ENCODE assay signal across 8 cellular contexts in genomic region chr9:126690431-126691051, GRCh38.
A peak's percentile ranks its signal among the peaks of the same experiment; 100 is the strongest.
DNase-seq lines count a peak whose midpoint lies in the region; ATAC-seq and TF ChIP-seq lines count a peak whose summit lies in the region.

No MANE protein-coding gene starts in this region.

- H3K4me2 ChIP-seq in trophoblast cell (ENCODE audit: low read length) = no peak overlapping the region

- H2BK12ac ChIP-seq in trophoblast cell (ENCODE audit: low read length) = no peak overlapping the region

- WGBS in esophagus muscularis mucosa = 86% methylated on average over 14 of the region's 25 CpGs
- no CpG with 5 or more reads among the region's 25 CpGs for WGBS in trophoblast cell (ENCODE audit: extremely low coverage, insufficient coverage, insufficient read length)

- H4K12ac ChIP-seq in trophoblast cell (ENCODE audit: low read depth, low read length) = no peak overlapping the region

- H3K36me3 ChIP-seq in esophagus muscularis mucosa (no peaks in the 10 kb centered on the region), trophoblast cell (ENCODE audit: control insufficient read depth in 1 of 2, insufficient read depth in 2 of 2, low read length in 2 of 2) (no peaks in the 10 kb centered on the region)

- TF ChIP-seq CTCF in esophagus muscularis mucosa (IDR thresholded peaks at IDR 0.05) = peak; percentile 39 to 58 (median 43)

- intact Hi-C loops in esophagus muscularis mucosa (cut with DNase I) = no loop called here

- ATAC-seq in HG02973 (IDR thresholded peaks at IDR 0.05; ENCODE audit: unreplicated experiment) (no peak), HG03469 (IDR thresholded peaks at IDR 0.05; ENCODE audit: unreplicated experiment) (no peak)

- no peak overlapping the region for H4K91ac ChIP-seq in trophoblast cell (ENCODE audit: low read depth, low read length)

- H3K79me1 ChIP-seq in trophoblast cell (ENCODE audit: low read length) = no peaks in the 10 kb centered on the region

- H3K27me3 ChIP-seq in esophagus muscularis mucosa = peaks cover 0 to 63% (median under 1%) of the 10 kb centered on the region in 4 donors
- H3K27me3 ChIP-seq in trophoblast cell (ENCODE audit: insufficient read depth, low read length) = no peaks in the 10 kb centered on the region

- no peak overlapping the region for H2AK5ac ChIP-seq in trophoblast cell (ENCODE audit: low read length)

- H3K23ac ChIP-seq in trophoblast cell (ENCODE audit: low read length) = no peak overlapping the region

- no peak overlapping the region for H4K8ac ChIP-seq in trophoblast cell (ENCODE audit: low read depth, low read length)

- H3K9ac ChIP-seq in trophoblast cell (ENCODE audit: low read length) = no peak overlapping the region

- no peak overlapping the region for H3K14ac ChIP-seq in trophoblast cell (ENCODE audit: low read length)

- no peak overlapping the region for H3K18ac ChIP-seq in trophoblast cell (ENCODE audit: low read length)

- H2BK120ac ChIP-seq in trophoblast cell (ENCODE audit: insufficient read depth, low read length, poor library complexity) = no peak overlapping the region

- H3K4me3 ChIP-seq in esophagus muscularis mucosa (no peak overlapping the region), trophoblast cell (ENCODE audit: low read depth, low read length) (no peak overlapping the region)

- peak; percentile 72 for DNase-seq in Daoy (ENCODE audit: low read depth)
- DNase-seq in NAMALWA (ENCODE audit: low spot score) = peak; percentile 64
- peak in 2 of 3 experiments; percentile 37 to 53 for DNase-seq in activated CD8-positive, alpha-beta memory T cell treated with anti-CD3 and anti-CD28 coated beads for 48 hours (ENCODE audit: low read depth in 2 of 3, low spot score in 2 of 3)
- no peak for DNase-seq in esophagus muscularis mucosa (ENCODE audit: extremely low spot score)
- DNase-seq in trophoblast cell = peak; percentile 13 to 65
- DNase-seq in DMS114 treated with DMSO at 0.1 percent for 48 hours (lab: John Stamatoyannopoulos, UW; ENCODE audit: unreplicated experiment) = no peak

- no peak overlapping the region for H2BK5ac ChIP-seq in trophoblast cell (ENCODE audit: low read depth, low read length, poor library complexity)

- H3K4me1 ChIP-seq in esophagus muscularis mucosa (no peaks in the 10 kb centered on the region), trophoblast cell (ENCODE audit: control insufficient read depth in 1 of 2, insufficient read depth in 2 of 2, low read length in 2 of 2) (no peaks in the 10 kb centered on the region)

- no peak for TF ChIP-seq POLR2A in esophagus muscularis mucosa (IDR thresholded peaks at IDR 0.05; ENCODE audit: low read depth)

- no peak overlapping the region for H3K4ac ChIP-seq in trophoblast cell (ENCODE audit: low read depth, low read length)

- no peaks in the 10 kb centered on the region for H3K79me2 ChIP-seq in trophoblast cell (ENCODE audit: control insufficient read depth, insufficient read depth, low read length, poor library complexity)

- no peak overlapping the region for H2AFZ ChIP-seq in trophoblast cell (ENCODE audit: insufficient read depth, low read length, poor library complexity)

- H3K9me3 ChIP-seq in esophagus muscularis mucosa = no peaks in the 10 kb centered on the region
- peaks cover 6% of the 10 kb centered on the region for H3K9me3 ChIP-seq in trophoblast cell (ENCODE audit: insufficient read depth, low read depth, low read length)

- no peak for TF ChIP-seq EP300 in esophagus muscularis mucosa (IDR thresholded peaks at IDR 0.05)

- no peak overlapping the region for H3K27ac ChIP-seq in esophagus muscularis mucosa (replicated peaks in 1 of 4)
- no peak overlapping the region for H3K27ac ChIP-seq in trophoblast cell (ENCODE audit: low read depth, low read length)

Comparison
In these comparisons a context has a peak if more than half of its experiments do, and no peak if none do; other contexts are left out.
1. DNase-seq: peak in Daoy (single experiment), NAMALWA (single experiment), activated CD8-positive, alpha-beta memory T cell treated with anti-CD3 and anti-CD28 coated beads for 48 hours (2 of 3) and trophoblast cell (2 of 2); none in esophagus muscularis mucosa (single experiment) and DMS114 treated with DMSO at 0.1 percent for 48 hours (single experiment).